In genomic region chr2:224210495-224211472, GRCh38 we compare ENCODE assay signal across 1 cellular context.
TF ChIP-seq lines count a peak whose summit lies in the region.

No MANE protein-coding gene starts in this region.

TF ChIP-seq in H1, 55 proteins besides CTCF, POLR2A, EP300 and RAD21:
- TF ChIP-seq EZH2 (IDR thresholded peaks at IDR 0.05; ENCODE audit: low read depth, low read length, severe bottlenecking) (no peak), CEBPB (IDR thresholded peaks at IDR 0.05; ENCODE audit: low read depth, low read length) (no peak), TAF1 (IDR thresholded peaks at IDR 0.05; ENCODE audit: low read depth, low read length) (no peak), POLR2AphosphoS5 (IDR thresholded peaks at IDR 0.05; ENCODE audit: low read depth, low read length) (no peak), HDAC2 (IDR thresholded peaks at IDR 0.05; ENCODE audit: borderline replicate concordance in 1 of 2, low read depth in 2 of 2, low read length in 2 of 2) (no peak), TAF7 (optimal IDR thresholded peaks at IDR 0.05; ENCODE audit: borderline replicate concordance, low read depth, low read length) (no peak), CHD1 (IDR thresholded peaks at IDR 0.05; ENCODE audit: low read depth, low read length) (no peak), MAFK (IDR thresholded peaks at IDR 0.05; ENCODE audit: low read depth, low read length) (no peak), RBBP5 (IDR thresholded peaks at IDR 0.05; ENCODE audit: borderline replicate concordance, low read depth, low read length) (no peak), USF2 (IDR thresholded peaks at IDR 0.05; ENCODE audit: low read length) (no peak), MAX (IDR thresholded peaks at IDR 0.05) (no peak), TBP (IDR thresholded peaks at IDR 0.05; ENCODE audit: low read depth, low read length) (no peak), SP1 (IDR thresholded peaks at IDR 0.05; ENCODE audit: low read depth, low read length) (no peak), SIRT6 (IDR thresholded peaks at IDR 0.05; ENCODE audit: low read length) (no peak), ATF2 (IDR thresholded peaks at IDR 0.05; ENCODE audit: low read length) (no peak), GABPA (IDR thresholded peaks at IDR 0.05; ENCODE audit: borderline replicate concordance, insufficient read depth, low read length) (no peak), CHD7 (IDR thresholded peaks at IDR 0.05; ENCODE audit: insufficient replicate concordance, low read length) (no peak), EGR1 (IDR thresholded peaks at IDR 0.05; ENCODE audit: borderline replicate concordance, low read depth, low read length) (no peak), TCF12 (IDR thresholded peaks at IDR 0.05; ENCODE audit: low read depth, low read length) (no peak), TEAD4 (IDR thresholded peaks at IDR 0.05; ENCODE audit: low read depth, low read length) (no peak)
